ENCODE assay signal across 24 cellular contexts in the genomic region with DNA sequence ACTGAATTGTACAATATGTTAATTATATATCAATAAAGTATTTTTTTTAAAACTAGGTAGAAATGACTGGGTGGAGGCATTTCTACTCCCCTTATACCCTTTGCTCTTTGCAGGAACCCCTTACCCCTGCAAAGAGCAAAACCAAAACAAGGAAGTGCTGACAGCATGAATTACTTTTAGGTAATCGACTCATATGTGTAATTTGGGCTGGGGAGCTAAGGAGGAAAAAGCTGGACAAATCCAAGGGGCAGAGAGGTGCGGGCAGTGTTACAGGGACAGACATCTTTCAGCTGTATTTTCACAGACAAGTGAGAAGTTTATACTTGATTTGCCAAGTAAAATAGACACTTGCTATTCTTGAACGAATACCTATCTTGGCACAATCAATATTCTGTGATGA.
"Had no signal": no experiment of that assay in that cellular context is flagged by ENCODE, and none has a peak within 500 bp of the region (broad histone marks: within the 10 kb centered on the region; RNA-seq: fewer than 3 reads in every experiment).

No MANE protein-coding gene starts in this region.

- H3K9me3 ChIP-seq: gastrocnemius medialis, testis, tibial artery had no signal

- H3K27me3 Mint-ChIP-seq: natural killer cell treated with Interleukin-12 subunit alpha and Interleukin-12 subunit beta and Interleukin-15 and Interleukin-18, amount 100 ng/mL, for 72 hours; stimulated activated memory B cell treated with anti-CD40 and anti-IgM and Interleukin-4, amounts not matched to agents 10 μg/mL and 1 μg/mL and 100 μg/mL, for 72 hours; type B pancreatic cell had no signal

- H3K4me1 Mint-ChIP-seq: neural crest cell had no signal

- H3K4me1 ChIP-seq: gastrocnemius medialis, parathyroid adenoma, testis had no signal

- H3K9ac ChIP-seq: parathyroid adenoma had no signal

- H3K27me3 ChIP-seq: gastrocnemius medialis, testis, tibial artery had no signal

- ATAC-seq: gastrocnemius medialis; natural killer cell treated with Interleukin-12 subunit alpha and Interleukin-12 subunit beta and Interleukin-15 and Interleukin-18, amount 100 ng/mL, for 72 hours; sciatic nerve; stimulated activated memory B cell treated with anti-CD40 and anti-IgM and Interleukin-4, amounts not matched to agents 10 μg/mL and 1 μg/mL and 100 μg/mL, for 72 hours had no signal

- H3K79me2 ChIP-seq: parathyroid adenoma had no signal

- H2AFZ ChIP-seq: parathyroid adenoma had no signal

- H3K36me3 Mint-ChIP-seq: natural killer cell treated with Interleukin-12 subunit alpha and Interleukin-12 subunit beta and Interleukin-15 and Interleukin-18, amount 100 ng/mL, for 72 hours had no signal

- H3K9me3 Mint-ChIP-seq: natural killer cell treated with Interleukin-12 subunit alpha and Interleukin-12 subunit beta and Interleukin-15 and Interleukin-18, amount 100 ng/mL, for 72 hours; neural crest cell; stimulated activated memory B cell treated with anti-CD40 and anti-IgM and Interleukin-4, amounts not matched to agents 10 μg/mL and 1 μg/mL and 100 μg/mL, for 72 hours; type B pancreatic cell had no signal

- FAIRE-seq: keratinocyte had no signal

- H3K4me3 Mint-ChIP-seq: natural killer cell treated with Interleukin-12 subunit alpha and Interleukin-12 subunit beta and Interleukin-15 and Interleukin-18, amount 100 ng/mL, for 72 hours; neural crest cell; stimulated activated memory B cell treated with anti-CD40 and anti-IgM and Interleukin-4, amounts not matched to agents 10 μg/mL and 1 μg/mL and 100 μg/mL, for 72 hours; type B pancreatic cell had no signal

- H3K27ac ChIP-seq: coronary artery, gastrocnemius medialis, parathyroid adenoma, testis, tibial artery had no signal

- H3K27ac Mint-ChIP-seq: natural killer cell treated with Interleukin-12 subunit alpha and Interleukin-12 subunit beta and Interleukin-15 and Interleukin-18, amount 100 ng/mL, for 72 hours; progenitor cell of endocrine pancreas; stimulated activated memory B cell treated with anti-CD40 and anti-IgM and Interleukin-4, amounts not matched to agents 10 μg/mL and 1 μg/mL and 100 μg/mL, for 72 hours; type B pancreatic cell had no signal

- DNase-seq: dermis blood vessel endothelial cell; effector memory CD4-positive, alpha-beta T cell; erythroblast; foreskin fibroblast; gastrocnemius medialis; head of caudate nucleus; mesendoderm; midbrain; stimulated activated CD4-positive, alpha-beta T cell treated with anti-CD3 and anti-CD28 coated beads, Interleukin-2, amount 100 ng/mL, for 24 hours; stimulated activated CD4-positive, alpha-beta T cell treated with anti-CD3 and anti-CD28 coated beads, Interleukin-4, amount 100 ng/mL, for 4 hours; stimulated activated naive CD8-positive, alpha-beta T cell treated with anti-CD3 and anti-CD28 coated beads, Interleukin-15, Interleukin-2, amounts not matched to agents 100 U/mL and 50 U/mL, for 24 hours; substantia nigra; testis; tibial artery had no signal

- H3K4me3 ChIP-seq: coronary artery, gastrocnemius medialis, lung, testis, tibial artery had no signal
